Comparison of ENCODE assay signal across 25 cellular contexts in the genomic region with DNA sequence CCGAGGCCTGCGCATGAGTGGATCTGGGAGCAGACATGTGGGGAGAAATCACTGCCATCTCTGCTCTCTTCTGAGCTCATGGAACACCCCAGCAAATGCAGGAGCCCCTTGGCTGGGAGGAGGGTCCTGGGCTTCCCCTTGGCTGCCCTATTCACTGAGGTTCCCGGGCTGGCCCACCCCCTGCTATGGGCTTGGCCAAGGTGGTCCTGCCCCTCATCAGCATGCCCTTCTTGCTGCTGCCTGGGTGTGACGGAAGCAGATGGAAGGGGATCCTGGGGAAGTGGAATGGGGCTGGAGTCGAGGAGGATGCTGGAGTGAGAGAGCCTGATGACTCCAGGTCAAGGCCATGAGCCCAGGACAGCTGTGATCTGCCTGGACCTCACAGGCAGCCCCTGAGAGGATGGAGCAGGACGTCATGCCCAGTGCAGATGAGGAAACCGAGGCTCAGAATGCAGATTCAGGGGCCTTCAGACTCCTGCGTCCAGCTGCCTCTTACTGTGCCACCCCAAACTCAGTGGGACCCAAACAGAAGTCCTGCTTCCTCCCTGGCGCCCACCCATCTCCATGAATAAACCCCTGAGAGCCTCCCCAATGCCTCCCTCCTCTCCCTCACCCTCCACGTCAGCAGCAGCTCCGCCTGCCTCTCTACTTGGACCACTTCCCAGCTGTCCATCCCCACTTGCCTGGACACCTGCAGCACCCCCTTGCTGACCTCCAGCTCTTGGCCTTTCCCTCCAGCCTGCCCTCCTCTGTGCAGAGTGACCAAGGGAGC. TPM values are rescaled to one million over a fixed set of nuclear protein-coding genes. Genes with fewer than 3 reads are reported as not detected.
DNase-seq lines count a peak whose midpoint lies in the region; TF ChIP-seq lines count a peak whose summit lies in the region.
"Had no signal": no experiment of that assay in that cellular context is flagged by ENCODE, and none has a peak within 500 bp of the region (broad histone marks: within the 10 kb centered on the region; RNA-seq: fewer than 3 reads in every experiment).

No MANE protein-coding gene starts in this region.

- H3K27me3 ChIP-seq in breast epithelium (no peaks in the 10 kb centered on the region), mammary epithelial cell (ENCODE audit: insufficient read depth, low read length) (peaks cover 4% of the 10 kb centered on the region), osteoblast (ENCODE audit: insufficient read depth, low read length) (no peaks in the 10 kb centered on the region), SJCRH30 (no peaks in the 10 kb centered on the region), brain microvascular endothelial cell (replicated peaks) (no peaks in the 10 kb centered on the region)
- H3K27me3 ChIP-seq: gastrocnemius medialis, right lobe of liver had no signal

- no peak for TF ChIP-seq POLR2A in breast epithelium (IDR thresholded peaks at IDR 0.05)

- H3K27ac ChIP-seq in breast epithelium (no peak overlapping the region), mammary epithelial cell (ENCODE audit: insufficient read depth, low read depth, low read length) (no peak overlapping the region), coronary artery (no peak overlapping the region), osteoblast (ENCODE audit: low read depth, low read length) (no peak overlapping the region), SJCRH30 (no peak overlapping the region), brain microvascular endothelial cell (no peak overlapping the region)
- H3K27ac ChIP-seq: dorsolateral prefrontal cortex, PC-9, right lobe of liver, VCaP had no signal

- peaks cover 8 to 11% of the 10 kb centered on the region in 2 donors for H3K4me1 ChIP-seq in breast epithelium
- peaks cover 3% of the 10 kb centered on the region for H3K4me1 ChIP-seq in mammary epithelial cell (ENCODE audit: insufficient read depth, low read length)
- H3K4me1 ChIP-seq in osteoblast (ENCODE audit: insufficient read depth, low read length) = peaks cover 7% of the 10 kb centered on the region
- peaks cover 5% of the 10 kb centered on the region for H3K4me1 ChIP-seq in SJCRH30

- dilution Hi-C loops in mammary epithelial cell (cut with HindIII; ENCODE audit: low sequenced_read_pairs) = no loop called here

- 93% methylated on average over 10 of the region's 11 CpGs for WGBS in mammary epithelial cell (ENCODE audit: low coverage, missing lambda C conversion rate)

- H3K27ac Mint-ChIP-seq in type B pancreatic cell = no peak overlapping the region
- H3K27ac Mint-ChIP-seq: activated T-cell treated with anti-CD3 and anti-CD28 coated beads, Interleukin-2, amount 50 U/mL, for 72 hours; CD4-positive, alpha-beta T cell; stimulated activated memory B cell treated with anti-CD40 and anti-IgM and Interleukin-4, amounts not matched to agents 10 μg/mL and 1 μg/mL and 100 μg/mL, for 72 hours had no signal

- H3K9me3 Mint-ChIP-seq in type B pancreatic cell = peaks cover 13% of the 10 kb centered on the region

- no peak overlapping the region for H2AFZ ChIP-seq in mammary epithelial cell (ENCODE audit: low read depth, low read length)
- H2AFZ ChIP-seq in osteoblast (ENCODE audit: low read length) = no peak overlapping the region
- H2AFZ ChIP-seq: PC-9 had no signal

- in situ Hi-C loops in mammary epithelial cell (cut with MboI; ENCODE audit: low sequenced_read_pairs in 2 of 2) = no loop called here
- in situ Hi-C loops in brain microvascular endothelial cell (cut with HindIII; ENCODE audit: low pct_ligation_motif_present, low sequenced_read_pairs) = no loop called here

- CTCF ChIA-PET in mammary epithelial cell (lab: Charles Lee; ENCODE audit: low non-redundant PET) = no interaction called here

- no peak overlapping the region for H3K4me3 Mint-ChIP-seq in type B pancreatic cell
- H3K4me3 Mint-ChIP-seq: activated T-cell treated with anti-CD3 and anti-CD28 coated beads, Interleukin-2, amount 50 U/mL, for 72 hours; stimulated activated memory B cell treated with anti-CD40 and anti-IgM and Interleukin-4, amounts not matched to agents 10 μg/mL and 1 μg/mL and 100 μg/mL, for 72 hours had no signal

- DNase-seq in breast epithelium (ENCODE audit: low spot score in 2 of 2) (peak; percentile 14 to 38), mammary epithelial cell (no peak), coronary artery (ENCODE audit: low spot score) (peak; percentile 68), osteoblast (ENCODE audit: insufficient read length, low spot score, missing footprints) (peak; percentile 10), type B pancreatic cell (ENCODE audit: extremely low spot score, unreplicated experiment) (peak; percentile 37), SJCRH30 (no peak), brain microvascular endothelial cell (no peak), T-helper 2 cell (no peak)
- DNase-seq: activated CD4-positive, alpha-beta T cell treated with anti-CD3 and anti-CD28 coated beads for 4 hours; activated T-cell treated with anti-CD3 and anti-CD28 coated beads, Interleukin-2, amount 50 U/mL, for 72 hours; AML-193; CD4-positive, alpha-beta T cell; kidney glomerular epithelial cell; MV-4-11; NCI-H1436 treated with DMSO at 0.1 percent for 48 hours; NCI-H226; NCI-H69; PC-9; SHP77; stimulated activated CD4-positive, alpha-beta T cell treated with anti-CD3 and anti-CD28 coated beads, Interleukin-15, amount 100 ng/mL, for 24 hours had no signal

- H3K79me2 ChIP-seq in mammary epithelial cell (ENCODE audit: insufficient read depth, low read length) (no peaks in the 10 kb centered on the region), osteoblast (ENCODE audit: insufficient read depth, low read length) (peaks cover 22% of the 10 kb centered on the region)

- H3K4me2 ChIP-seq in mammary epithelial cell (ENCODE audit: insufficient read depth, low read depth, low read length) (no peak overlapping the region), osteoblast (ENCODE audit: insufficient read depth, low read length) (no peak overlapping the region)
- H3K4me2 ChIP-seq: PC-9 had no signal

- no peaks in the 10 kb centered on the region for H3K36me3 ChIP-seq in breast epithelium
- H3K36me3 ChIP-seq in mammary epithelial cell (ENCODE audit: insufficient read depth, low read length) = no peaks in the 10 kb centered on the region
- H3K36me3 ChIP-seq in osteoblast (ENCODE audit: insufficient read depth, low read length) = peaks cover 28% of the 10 kb centered on the region
- peaks cover 31% of the 10 kb centered on the region for H3K36me3 ChIP-seq in SJCRH30
- H3K36me3 ChIP-seq in brain microvascular endothelial cell (replicated peaks) = no peaks in the 10 kb centered on the region
- H3K36me3 ChIP-seq: right lobe of liver had no signal

- peaks cover 29% of the 10 kb centered on the region for H3K4me1 Mint-ChIP-seq in type B pancreatic cell (ENCODE audit: unreplicated experiment)

- H3K9me3 ChIP-seq in breast epithelium (peaks cover 14 to 25% of the 10 kb centered on the region in 2 donors), mammary epithelial cell (replicated peaks; ENCODE audit: insufficient read depth, low read length) (peaks cover 7% of the 10 kb centered on the region), osteoblast (ENCODE audit: low read depth, low read length) (peaks cover 9% of the 10 kb centered on the region), SJCRH30 (replicated peaks) (peaks cover 23% of the 10 kb centered on the region)

- peaks cover 17% of the 10 kb centered on the region for H3K27me3 Mint-ChIP-seq in type B pancreatic cell

- intact Hi-C loops in breast epithelium (cut with DNase I; ENCODE audit: low total_unique reads) = no loop called here
- intact Hi-C loops in mammary epithelial cell (cut with micrococcal nuclease) = no loop called here

- TF ChIP-seq CTCF in breast epithelium (IDR thresholded peaks at IDR 0.05) (no peak), mammary epithelial cell (conservative IDR thresholded peaks at IDR 0.05 in 1 of 2, IDR thresholded peaks at IDR 0.05 in 1 of 2; ENCODE audit: extremely low read depth in 1 of 2, insufficient read depth in 1 of 2, low read depth in 1 of 2, low read length in 2 of 2) (no peak), coronary artery (IDR thresholded peaks at IDR 0.05) (no peak), osteoblast (IDR thresholded peaks at IDR 0.05; ENCODE audit: extremely low read depth, low read depth, low read length) (no peak), type B pancreatic cell (conservative IDR thresholded peaks at IDR 0.05) (no peak), brain microvascular endothelial cell (IDR thresholded peaks at IDR 0.05; ENCODE audit: low read depth, low read length, missing control alignments) (no peak)

- no TSS peak for BruUV-seq in mammary epithelial cell (replicated peaks; lab: Mats Ljungman, UMichigan)

- H3K4me3 ChIP-seq in breast epithelium (peak overlapping the region in 1 of 3 donors; percentile 10), mammary epithelial cell (replicated peaks in 1 of 3; ENCODE audit: insufficient read depth in 1 of 3, low read depth in 2 of 3, low read length in 3 of 3) (no peak overlapping the region), coronary artery (no peak overlapping the region), osteoblast (ENCODE audit: insufficient read depth, low read length) (no peak overlapping the region), SJCRH30 (no peak overlapping the region), brain microvascular endothelial cell (ENCODE audit: low read depth, low read length) (no peak overlapping the region)
- H3K4me3 ChIP-seq: gastrocnemius medialis, PC-9, right lobe of liver had no signal

- peaks cover 30% of the 10 kb centered on the region for H3K36me3 Mint-ChIP-seq in type B pancreatic cell

- H4K20me1 ChIP-seq in mammary epithelial cell (ENCODE audit: insufficient read depth, low read length) = no peaks in the 10 kb centered on the region
- H4K20me1 ChIP-seq in osteoblast (ENCODE audit: insufficient read depth, low read length) = peaks cover 49% of the 10 kb centered on the region

- no peak overlapping the region for H3K9ac ChIP-seq in mammary epithelial cell (ENCODE audit: insufficient read depth, low read length)

RNA-seq across cellular contexts. Expression of a gene that starts 4.0 kb away (rescaled TPM):
- total RNA-seq in breast epithelium (10 to 100 TPM; 27.1 to 46.9 (median 35.2) TPM), mammary epithelial cell (1 to 10 TPM in 1 of 2 donors, under 1 TPM in 1; 0.64 to 3.7 TPM), osteoblast (94.8 and 127 TPM in 2 replicates), type B pancreatic cell (ENCODE audit: low replicate concordance) (9.7 and 140 TPM in 2 replicates)
- polyA plus RNA-seq in mammary epithelial cell = 0.46 TPM
- polyA minus RNA-seq in mammary epithelial cell = 0.83 TPM
- 22.3 and 28.4 TPM in 2 replicates for total RNA-seq in SJCRH30 (2014; rRNA removed; shearing (Covaris generic))

Comparison
In these comparisons a context has a peak if more than half of its experiments do, and no peak if none do; other contexts are left out.
1. DNase-seq: peak in breast epithelium (2 of 2), coronary artery (single experiment), osteoblast (single experiment) and type B pancreatic cell (single experiment); none in mammary epithelial cell (single experiment), SJCRH30 (0 of 2), brain microvascular endothelial cell (single experiment) and T-helper 2 cell (0 of 5).